10 cellular contexts compared by ENCODE assay signal in genomic region chr2:47310801-47311560, GRCh38. TPM values are rescaled to one million over a fixed set of nuclear protein-coding genes. Genes with fewer than 3 reads are reported as not detected.
A peak's percentile ranks its signal among the peaks of the same experiment; 100 is the strongest.
DNase-seq lines count a peak whose midpoint lies in the region; ATAC-seq, FAIRE-seq and TF ChIP-seq lines count a peak whose summit lies in the region.
"Had no signal": no experiment of that assay in that cellular context is flagged by ENCODE, and none has a peak within 500 bp of the region (broad histone marks: within the 10 kb centered on the region; RNA-seq: fewer than 3 reads in every experiment).

No MANE protein-coding gene starts in this region.

- TF ChIP-seq CTCF in A549 (IDR thresholded peaks at IDR 0.05) (no peak), HL-60 (IDR thresholded peaks at IDR 0.05; ENCODE audit: insufficient read depth, low read length) (no peak), esophagus muscularis mucosa (IDR thresholded peaks at IDR 0.05) (no peak), RWPE1 (conservative IDR thresholded peaks at IDR 0.05; ENCODE audit: low read depth) (no peak)
- no peak for TF ChIP-seq CTCF in activated CD8-positive, alpha-beta T cell treated with anti-CD3 and anti-CD28 coated beads for 36 hours (IDR thresholded peaks at IDR 0.05)

- no peaks in the 10 kb centered on the region for H3K9me3 ChIP-seq in A549
- no peaks in the 10 kb centered on the region for H3K9me3 ChIP-seq in esophagus muscularis mucosa

- H3K4me3 ChIP-seq in A549, result no peak overlapping the region
- no peak overlapping the region for H3K4me3 ChIP-seq in HL-60 (replicated peaks; ENCODE audit: insufficient read depth, low read length)
- no peak overlapping the region for H3K4me3 ChIP-seq in esophagus muscularis mucosa

- H3K9me3 Mint-ChIP-seq in activated CD8-positive, alpha-beta T cell treated with anti-CD3 and anti-CD28 coated beads for 36 hours, result no peaks in the 10 kb centered on the region

- TF ChIP-seq POLR2A in A549 (IDR thresholded peaks at IDR 0.05; ENCODE audit: low read length), result no peak
- TF ChIP-seq POLR2A in esophagus muscularis mucosa (IDR thresholded peaks at IDR 0.05; ENCODE audit: low read depth), result no peak

- WGBS in A549 (ENCODE audit: missing lambda C conversion rate), result 67% methylated on average over 13 of the region's 13 CpGs
- 49% methylated on average over 12 of the region's 13 CpGs for WGBS in esophagus muscularis mucosa

- peak overlapping the region; percentile 53 for H3K4me2 ChIP-seq in A549

- no peak for TF ChIP-seq RAD21 in A549 (conservative IDR thresholded peaks at IDR 0.05 in 1 of 2, IDR thresholded peaks at IDR 0.05 in 1 of 2)

- H3K27me3 ChIP-seq in HL-60 (ENCODE audit: insufficient read depth, poor library complexity, severe bottlenecking) (no peaks in the 10 kb centered on the region), esophagus muscularis mucosa (no peaks in the 10 kb centered on the region)

- H3K27ac ChIP-seq in A549 (peak overlapping the region; percentile 78 to 83), HL-60 (replicated peaks) (peak overlapping the region; percentile 87), esophagus muscularis mucosa (replicated peaks in 1 of 4) (peak overlapping the region; percentile 38 to 75 (median 65)), RWPE1 (no peak overlapping the region)
- H3K27ac ChIP-seq: C4-2B, parathyroid adenoma had no signal

- CTCF ChIA-PET in A549 (lab: Yijun Ruan, JAX) (interaction anchor here (1.3 to 9.8 kb wide), 6 partner anchors 11 to 422 kb away, joined by 3 to 113 read pairs (median 4); no protein-coding TSS in a partner anchor), RWPE1 (lab: Yijun Ruan, JAX) (no interaction called here)
- CTCF ChIA-PET in activated CD8-positive, alpha-beta T cell treated with anti-CD3 and anti-CD28 coated beads for 36 hours (lab: Charles Lee), result interaction anchor here (1.0 kb wide), 1 partner anchor 12 kb away, joined by 3 read pairs; no protein-coding TSS in a partner anchor

- intact Hi-C loops in esophagus muscularis mucosa (cut with DNase I) (no loop called here), sciatic nerve (cut with DNase I) (no loop called here)
- intact Hi-C loops in activated CD8-positive, alpha-beta T cell treated with anti-CD3 and anti-CD28 coated beads for 36 hours (cut with micrococcal nuclease), result no loop called here

- no peaks in the 10 kb centered on the region for H3K36me3 Mint-ChIP-seq in activated CD8-positive, alpha-beta T cell treated with anti-CD3 and anti-CD28 coated beads for 36 hours (ENCODE audit: low read depth)

- H3K4me1 ChIP-seq in A549 (peaks cover 72% of the 10 kb centered on the region), esophagus muscularis mucosa (peaks cover 19 to 41% (median 33%) of the 10 kb centered on the region in 4 donors)

- no peak overlapping the region for H3K4me3 Mint-ChIP-seq in activated CD8-positive, alpha-beta T cell treated with anti-CD3 and anti-CD28 coated beads for 36 hours

- H3K36me3 ChIP-seq in esophagus muscularis mucosa, result no peaks in the 10 kb centered on the region

- TF ChIP-seq EP300 in A549 (IDR thresholded peaks at IDR 0.05), result no peak
- TF ChIP-seq EP300 in esophagus muscularis mucosa (IDR thresholded peaks at IDR 0.05), result no peak

- ATAC-seq in A549 (peak; percentile 34 to 55), GM21367 (IDR thresholded peaks at IDR 0.05; ENCODE audit: unreplicated experiment) (peak; percentile 17), sciatic nerve (peak; percentile 80)
- ATAC-seq in activated CD8-positive, alpha-beta T cell treated with anti-CD3 and anti-CD28 coated beads for 36 hours, result no peak

- DNase-seq in A549 (ENCODE audit: low read depth in 1 of 2, low spot score in 1 of 2) (peak in 1 of 2 experiments; percentile 54), HL-60 (ENCODE audit: low read depth in 1 of 2, low spot score in 1 of 2) (peak; percentile 37 to 68), esophagus muscularis mucosa (ENCODE audit: extremely low spot score) (no peak), sciatic nerve (ENCODE audit: low spot score) (peak; percentile 71), SHP77 treated with DMSO at 0.1 percent for 48 hours (lab: John Stamatoyannopoulos, UW) (no peak), RWPE1 (ENCODE audit: low spot score) (no peak)
- DNase-seq in activated CD8-positive, alpha-beta T cell treated with anti-CD3 and anti-CD28 coated beads for 36 hours, result no peak

- H3K27ac Mint-ChIP-seq in activated CD8-positive, alpha-beta T cell treated with anti-CD3 and anti-CD28 coated beads for 36 hours, result no peak overlapping the region

- H3K27me3 Mint-ChIP-seq in activated CD8-positive, alpha-beta T cell treated with anti-CD3 and anti-CD28 coated beads for 36 hours, result peaks cover 3% of the 10 kb centered on the region

- POLR2A ChIA-PET in A549 (lab: Yijun Ruan, JAX), result interaction anchor here (0.6 kb wide), 2 partner anchors 12 to 139 kb away, joined by 3 to 7 read pairs; no protein-coding TSS in a partner anchor
- POLR2A ChIA-PET in RWPE1 (lab: Yijun Ruan, JAX; ENCODE audit: low non-redundant PET), result no interaction called here
- POLR2A ChIA-PET in activated CD8-positive, alpha-beta T cell treated with anti-CD3 and anti-CD28 coated beads for 36 hours (lab: Charles Lee), result no interaction called here

- no peaks in the 10 kb centered on the region for H3K4me1 Mint-ChIP-seq in activated CD8-positive, alpha-beta T cell treated with anti-CD3 and anti-CD28 coated beads for 36 hours (ENCODE audit: low read depth)

- no peak for FAIRE-seq in A549 (lab: Jason Lieb, UNC)

TF ChIP-seq in A549, 52 proteins besides CTCF, POLR2A, EP300 and RAD21:
- TF ChIP-seq JUN (IDR thresholded peaks at IDR 0.05) (0 out of 5 replicates have a peak, but pooled peaks of 1 of the 2 experiments have one; percentile 8), MAFK (IDR thresholded peaks at IDR 0.05; ENCODE audit: partially characterized antibody) (peak; percentile 45), FOSB (CRISPR knock-in tag; IDR thresholded peaks at IDR 0.05) (no peak)

RNA-seq across cellular contexts. Expression of gene EPCAM, which starts 58.1 kb away (rescaled TPM):
- polyA plus RNA-seq in A549 (2011; rRNA removed) (10.6 and 15.6 TPM in 2 replicates), A549 (2017; fragmentation: RNase III; extraction: RNeasy Plus Mini Kit Qiagen cat#74134 plus additional on column Dnase treatment) (4.1 to 5.4 TPM (median 4.8 TPM) in 3 replicates)
- polyA plus RNA-seq in A549 (2012; cell fraction: cytosol; rRNA removed), result 1.9 and 2.0 TPM in 2 replicates
- polyA plus RNA-seq in A549 (2012; cell fraction: nucleus; rRNA removed), result 1.4 and 1.5 TPM in 2 replicates
- 2.3 and 3.0 TPM in 2 replicates for polyA minus RNA-seq in A549 (2011; rRNA and poly(A)+ RNA removed)
- total RNA-seq in esophagus muscularis mucosa (not detected), sciatic nerve (0.89 TPM)
- under 1 TPM; 0.22 to 0.59 TPM for total RNA-seq in activated CD8-positive, alpha-beta T cell treated with anti-CD3 and anti-CD28 coated beads for 36 hours

Comparison
In these comparisons a context has a peak if more than half of its experiments do, and no peak if none do; other contexts are left out.
1. DNase-seq: peak in HL-60 (2 of 2) and sciatic nerve (single experiment); none in esophagus muscularis mucosa (single experiment), SHP77 treated with DMSO at 0.1 percent for 48 hours (single experiment), RWPE1 (single experiment) and activated CD8-positive, alpha-beta T cell treated with anti-CD3 and anti-CD28 coated beads for 36 hours (single experiment).